Comparison of ENCODE assay signal across 10 cellular contexts in genomic region chr6:73696990-73697651, GRCh38. TPM values are rescaled to one million over a fixed set of nuclear protein-coding genes. Genes with fewer than 3 reads are reported as not detected.
DNase-seq lines count a peak whose midpoint lies in the region; ATAC-seq and TF ChIP-seq lines count a peak whose summit lies in the region.
"Had no signal": no experiment of that assay in that cellular context is flagged by ENCODE, and none has a peak within 500 bp of the region (broad histone marks: within the 10 kb centered on the region; RNA-seq: fewer than 3 reads in every experiment).

No MANE protein-coding gene starts in this region.

- peak overlapping the region; percentile 17 for H2AK5ac ChIP-seq in mesenchymal stem cell (ENCODE audit: low read length, severe bottlenecking)

- H2BK15ac ChIP-seq in mesenchymal stem cell (ENCODE audit: low read depth, poor library complexity, severe bottlenecking), result no peak overlapping the region

- peaks cover 5% of the 10 kb centered on the region for H3K4me1 ChIP-seq in mesenchymal stem cell (ENCODE audit: control insufficient read depth, insufficient read depth, low read depth, low read length)

- H3K36me3 Mint-ChIP-seq in activated naive CD4-positive, alpha-beta T cell treated with anti-CD3 and anti-CD28 coated beads, Interleukin-2, amount 50 U/mL, for 72 hours, result peaks cover 40 to 76% of the 10 kb centered on the region in 2 donors

- H4K91ac ChIP-seq in mesenchymal stem cell (ENCODE audit: low read length), result no peak overlapping the region

- H3K4me3 ChIP-seq in AG10803 (ENCODE audit: low read length) (peak overlapping the region; percentile 78), HFF-Myc (replicated peaks; ENCODE audit: low read depth, low read length) (peak overlapping the region; percentile 57), mesenchymal stem cell (ENCODE audit: insufficient read depth in 1 of 2, low read depth in 1 of 2, low read length in 2 of 2) (peak overlapping the region in 1 of 2 experiments; percentile 88)

- no peak overlapping the region for H4K8ac ChIP-seq in mesenchymal stem cell (ENCODE audit: low read length)

- no peak overlapping the region for H2BK5ac ChIP-seq in mesenchymal stem cell (ENCODE audit: low read depth, low read length, poor library complexity, severe bottlenecking)

- no peaks in the 10 kb centered on the region for H3K9me3 ChIP-seq in mesenchymal stem cell (ENCODE audit: control insufficient read depth, low read length)

- H2BK120ac ChIP-seq in mesenchymal stem cell (ENCODE audit: low read depth, low read length), result peak overlapping the region; percentile 11

- no peak for DNase-seq in AG10803 (ENCODE audit: low read depth)
- no peak for DNase-seq in HFF-Myc (ENCODE audit: extremely low read depth, low read depth)
- peak in 1 of 2 donors; percentile 23 for DNase-seq in activated naive CD4-positive, alpha-beta T cell treated with anti-CD3 and anti-CD28 coated beads, Interleukin-2, amount 50 U/mL, for 72 hours (ENCODE audit: low spot score in 2 of 2)
- no peak for DNase-seq in mesenchymal stem cell
- DNase-seq in DMS153 (lab: John Stamatoyannopoulos, UW), result no peak
- DNase-seq in mucosa of gallbladder (ENCODE audit: low spot score), result no peak
- no peak for DNase-seq in retina
- DNase-seq: activated B cell treated with CpG ODN at 0.5 μM for 24 hours had no signal

- 84% methylated on average over 9 of the region's 10 CpGs for WGBS in mesenchymal stem cell

- H3K36me3 ChIP-seq in mesenchymal stem cell (ENCODE audit: control insufficient read depth in 1 of 2, insufficient read depth in 2 of 2, low read depth in 1 of 2, low read length in 2 of 2), result peaks cover 0 to 35% of the 10 kb centered on the region in 2 experiments

- peak overlapping the region; percentile 24 to 59 for H3K4ac ChIP-seq in mesenchymal stem cell (ENCODE audit: low read depth in 1 of 2, low read length in 2 of 2)

- peak overlapping the region in 1 of 2 experiments; percentile 21 for H3K18ac ChIP-seq in mesenchymal stem cell (ENCODE audit: low read depth in 1 of 2, low read length in 2 of 2)

- ATAC-seq in activated naive CD4-positive, alpha-beta T cell treated with anti-CD3 and anti-CD28 coated beads, Interleukin-2, amount 50 U/mL, for 72 hours, result peak in 1 of 2 donors; percentile 23
- no peak for ATAC-seq in GM18867 (IDR thresholded peaks at IDR 0.05; ENCODE audit: unreplicated experiment)

- H3K9me3 Mint-ChIP-seq in activated naive CD4-positive, alpha-beta T cell treated with anti-CD3 and anti-CD28 coated beads, Interleukin-2, amount 50 U/mL, for 72 hours, result peaks cover 0 to 8% of the 10 kb centered on the region in 2 donors
- H3K9me3 Mint-ChIP-seq: activated B cell treated with CpG ODN at 0.5 μM for 24 hours had no signal

- no peak overlapping the region for H2AFZ ChIP-seq in mesenchymal stem cell (ENCODE audit: low read depth, low read length)

- H3K79me1 ChIP-seq in mesenchymal stem cell (replicated peaks; ENCODE audit: low read length, poor library complexity, severe bottlenecking), result peaks cover 14% of the 10 kb centered on the region

- H2BK12ac ChIP-seq in mesenchymal stem cell (ENCODE audit: low read length in 2 of 2), result no peak overlapping the region

- peak overlapping the region; percentile 97 to 99 for H3K27ac Mint-ChIP-seq in activated naive CD4-positive, alpha-beta T cell treated with anti-CD3 and anti-CD28 coated beads, Interleukin-2, amount 50 U/mL, for 72 hours
- H3K27ac Mint-ChIP-seq: activated B cell treated with CpG ODN at 0.5 μM for 24 hours, IgD-negative memory B cell had no signal

- H3K14ac ChIP-seq in mesenchymal stem cell (ENCODE audit: low read length in 2 of 2), result no peak overlapping the region

- TF ChIP-seq CTCF in AG10803 (conservative IDR thresholded peaks at IDR 0.05; ENCODE audit: low read length) (no peak), HFF-Myc (IDR thresholded peaks at IDR 0.05; ENCODE audit: low read depth, low read length, missing control alignments) (no peak)

- H3K23ac ChIP-seq in mesenchymal stem cell (ENCODE audit: low read length in 2 of 2), result no peak overlapping the region

- peak overlapping the region; percentile 63 for H3K4me2 ChIP-seq in mesenchymal stem cell (ENCODE audit: low read length, poor library complexity, severe bottlenecking)

- H3K27ac ChIP-seq in mesenchymal stem cell (ENCODE audit: low read length, poor library complexity, severe bottlenecking), result no peak overlapping the region

- H3K9ac ChIP-seq in mesenchymal stem cell (ENCODE audit: low read length), result peak overlapping the region; percentile 98

- H3K27me3 ChIP-seq in mesenchymal stem cell (ENCODE audit: control insufficient read depth in 1 of 2, insufficient read depth in 1 of 2, low read length in 2 of 2), result no peaks in the 10 kb centered on the region

RNA-seq across cellular contexts. Expression of gene CD109, which starts 1.1 kb away (rescaled TPM):
- total RNA-seq in activated naive CD4-positive, alpha-beta T cell treated with anti-CD3 and anti-CD28 coated beads, Interleukin-2, amount 50 U/mL, for 72 hours, result 10 to 100 TPM; 15.4 to 30.3 TPM
- polyA plus RNA-seq in mesenchymal stem cell (2013, experiment 1 of 2), result 33.3 TPM
- polyA plus RNA-seq in mesenchymal stem cell (2013, experiment 2 of 2), result 33.8 TPM
- total RNA-seq in mucosa of gallbladder, result 3.9 TPM
- polyA plus RNA-seq: IgD-negative memory B cell had no signal

RNA-seq across cellular contexts. Expression of gene SLC17A5, which starts 43.3 kb away (rescaled TPM):
- total RNA-seq in activated naive CD4-positive, alpha-beta T cell treated with anti-CD3 and anti-CD28 coated beads, Interleukin-2, amount 50 U/mL, for 72 hours, result 1 to 10 TPM; 5.3 to 7.2 TPM
- polyA plus RNA-seq in mesenchymal stem cell (2013, experiment 1 of 2), result 66.7 TPM
- polyA plus RNA-seq in mesenchymal stem cell (2013, experiment 2 of 2), result 69.0 TPM
- 22.1 TPM for total RNA-seq in mucosa of gallbladder
